9 cellular contexts compared by ENCODE assay signal in genomic region chr22:42869888-42870480, GRCh38.
"Had no signal": no experiment of that assay in that cellular context is flagged by ENCODE, and none has a peak within 500 bp of the region (broad histone marks: within the 10 kb centered on the region; RNA-seq: fewer than 3 reads in every experiment).

No MANE protein-coding gene starts in this region.

- H3K27ac Mint-ChIP-seq: activated naive CD8-positive, alpha-beta T cell; stimulated activated naive CD8-positive, alpha-beta T cell treated with anti-CD3 and anti-CD28 coated beads, Interleukin-15, Interleukin-2, amounts not matched to agents 100 ng/mL and 50 ng/mL, for 24 hours; T-helper 2 cell treated with Interferon-gamma antibody and Interleukin-4, amounts not matched to agents 5 μg/mL and 100 μg/mL, for 36 hours had no signal

- DNase-seq: activated CD4-positive, alpha-beta T cell treated with anti-CD3 and anti-CD28 coated beads, Interleukin-2, amount 50 U/mL, for 4 hours; foreskin melanocyte; trophoblast cell had no signal

- H3K27ac ChIP-seq: cardiac muscle cell had no signal

- ATAC-seq: left lung had no signal

- H3K27me3 Mint-ChIP-seq: activated naive CD8-positive, alpha-beta T cell; stimulated activated naive CD8-positive, alpha-beta T cell treated with anti-CD3 and anti-CD28 coated beads, Interleukin-15, Interleukin-2, amounts not matched to agents 100 ng/mL and 50 ng/mL, for 24 hours had no signal

- H3K9me3 Mint-ChIP-seq: stimulated activated naive CD8-positive, alpha-beta T cell treated with anti-CD3 and anti-CD28 coated beads, Interleukin-15, Interleukin-2, amounts not matched to agents 100 ng/mL and 50 ng/mL, for 24 hours; T-helper 2 cell treated with Interferon-gamma antibody and Interleukin-4, amounts not matched to agents 5 μg/mL and 100 μg/mL, for 36 hours had no signal

- H3K9me3 ChIP-seq: left lung had no signal

- H3K27me3 ChIP-seq: cardiac muscle cell, left lung had no signal

- H3K4me3 ChIP-seq: cardiac muscle cell, left lung, skin epidermis had no signal

- H3K4me3 Mint-ChIP-seq: activated naive CD8-positive, alpha-beta T cell; stimulated activated naive CD8-positive, alpha-beta T cell treated with anti-CD3 and anti-CD28 coated beads, Interleukin-15, Interleukin-2, amounts not matched to agents 100 ng/mL and 50 ng/mL, for 24 hours; T-helper 2 cell treated with Interferon-gamma antibody and Interleukin-4, amounts not matched to agents 5 μg/mL and 100 μg/mL, for 36 hours had no signal
